ENCODE assay signal across 3 cellular contexts in the genomic region with DNA sequence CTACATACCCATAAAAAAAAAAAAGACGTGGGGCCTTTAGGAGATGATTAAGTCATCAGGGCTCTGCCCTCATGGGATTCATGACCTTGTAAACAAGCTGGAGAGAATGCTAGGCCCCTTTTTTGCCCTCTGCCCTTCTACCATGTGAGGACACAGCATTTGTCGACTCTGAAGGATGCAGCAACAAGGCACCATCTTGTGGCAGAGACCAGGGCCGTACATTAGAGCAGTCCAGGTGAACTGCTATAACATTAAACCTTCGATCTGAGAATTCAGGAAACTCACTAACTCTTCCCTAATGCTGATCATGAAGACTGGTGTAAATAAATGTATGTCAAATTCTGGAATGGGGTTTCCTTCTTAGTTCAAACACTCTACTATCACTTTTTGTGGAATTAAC.
TF ChIP-seq lines count a peak whose summit lies in the region.

No MANE protein-coding gene starts in this region.

TF ChIP-seq in GM23338, 12 proteins besides CTCF, POLR2A, EP300 and RAD21:
- TF ChIP-seq CREB1 (CRISPR knock-in tag; IDR thresholded peaks at IDR 0.05; ENCODE audit: low read depth) (no peak), NANOG (IDR thresholded peaks at IDR 0.05; ENCODE audit: borderline replicate concordance) (no peak), JUNB (IDR thresholded peaks at IDR 0.05; ENCODE audit: unreplicated experiment) (no peak), STAT1 (IDR thresholded peaks at IDR 0.05; ENCODE audit: unreplicated experiment) (no peak), EZH2 (IDR thresholded peaks at IDR 0.05; ENCODE audit: low read depth, unreplicated experiment) (no peak)
- TF ChIP-seq, protein P1, sequence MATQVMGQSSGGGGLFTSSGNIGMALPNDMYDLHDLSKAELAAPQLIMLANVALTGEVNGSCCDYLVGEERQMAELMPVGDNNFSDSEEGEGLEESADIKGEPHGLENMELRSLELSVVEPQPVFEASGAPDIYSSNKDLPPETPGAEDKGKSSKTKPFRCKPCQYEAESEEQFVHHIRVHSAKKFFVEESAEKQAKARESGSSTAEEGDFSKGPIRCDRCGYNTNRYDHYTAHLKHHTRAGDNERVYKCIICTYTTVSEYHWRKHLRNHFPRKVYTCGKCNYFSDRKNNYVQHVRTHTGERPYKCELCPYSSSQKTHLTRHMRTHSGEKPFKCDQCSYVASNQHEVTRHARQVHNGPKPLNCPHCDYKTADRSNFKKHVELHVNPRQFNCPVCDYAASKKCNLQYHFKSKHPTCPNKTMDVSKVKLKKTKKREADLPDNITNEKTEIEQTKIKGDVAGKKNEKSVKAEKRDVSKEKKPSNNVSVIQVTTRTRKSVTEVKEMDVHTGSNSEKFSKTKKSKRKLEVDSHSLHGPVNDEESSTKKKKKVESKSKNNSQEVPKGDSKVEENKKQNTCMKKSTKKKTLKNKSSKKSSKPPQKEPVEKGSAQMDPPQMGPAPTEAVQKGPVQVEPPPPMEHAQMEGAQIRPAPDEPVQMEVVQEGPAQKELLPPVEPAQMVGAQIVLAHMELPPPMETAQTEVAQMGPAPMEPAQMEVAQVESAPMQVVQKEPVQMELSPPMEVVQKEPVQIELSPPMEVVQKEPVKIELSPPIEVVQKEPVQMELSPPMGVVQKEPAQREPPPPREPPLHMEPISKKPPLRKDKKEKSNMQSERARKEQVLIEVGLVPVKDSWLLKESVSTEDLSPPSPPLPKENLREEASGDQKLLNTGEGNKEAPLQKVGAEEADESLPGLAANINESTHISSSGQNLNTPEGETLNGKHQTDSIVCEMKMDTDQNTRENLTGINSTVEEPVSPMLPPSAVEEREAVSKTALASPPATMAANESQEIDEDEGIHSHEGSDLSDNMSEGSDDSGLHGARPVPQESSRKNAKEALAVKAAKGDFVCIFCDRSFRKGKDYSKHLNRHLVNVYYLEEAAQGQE (IDR thresholded peaks at IDR 0.05; ENCODE audit: unreplicated experiment) = no peak
- TF ChIP-seq, protein P2, sequence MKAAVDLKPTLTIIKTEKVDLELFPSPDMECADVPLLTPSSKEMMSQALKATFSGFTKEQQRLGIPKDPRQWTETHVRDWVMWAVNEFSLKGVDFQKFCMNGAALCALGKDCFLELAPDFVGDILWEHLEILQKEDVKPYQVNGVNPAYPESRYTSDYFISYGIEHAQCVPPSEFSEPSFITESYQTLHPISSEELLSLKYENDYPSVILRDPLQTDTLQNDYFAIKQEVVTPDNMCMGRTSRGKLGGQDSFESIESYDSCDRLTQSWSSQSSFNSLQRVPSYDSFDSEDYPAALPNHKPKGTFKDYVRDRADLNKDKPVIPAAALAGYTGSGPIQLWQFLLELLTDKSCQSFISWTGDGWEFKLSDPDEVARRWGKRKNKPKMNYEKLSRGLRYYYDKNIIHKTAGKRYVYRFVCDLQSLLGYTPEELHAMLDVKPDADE (IDR thresholded peaks at IDR 0.05) = no peak

TF ChIP-seq in GM12878, 131 proteins besides CTCF, POLR2A, EP300 and RAD21 (continues in another document):
- TF ChIP-seq, protein P1 (IDR thresholded peaks at IDR 0.05; ENCODE audit: low read depth, low read length) = no peak
- TF ChIP-seq CBX3 (IDR thresholded peaks at IDR 0.05; ENCODE audit: borderline replicate concordance, low read depth) (no peak), CHD4 (IDR thresholded peaks at IDR 0.05) (no peak), PML (IDR thresholded peaks at IDR 0.05; ENCODE audit: low read length) (no peak), SP1 (IDR thresholded peaks at IDR 0.05; ENCODE audit: low read depth, low read length) (no peak), MYC (IDR thresholded peaks at IDR 0.05; ENCODE audit: insufficient read depth, insufficient read length, insufficient replicate concordance, low read length, severe bottlenecking) (no peak), ZNF24 (IDR thresholded peaks at IDR 0.05) (no peak), CBFB (IDR thresholded peaks at IDR 0.05; ENCODE audit: low read depth) (no peak), NRF1 (conservative IDR thresholded peaks at IDR 0.05; ENCODE audit: low read depth, low read length) (no peak), ZNF207 (IDR thresholded peaks at IDR 0.05; ENCODE audit: borderline replicate concordance) (no peak), STAT1 (conservative IDR thresholded peaks at IDR 0.05) (no peak), MTA2 (IDR thresholded peaks at IDR 0.05; ENCODE audit: low read depth) (no peak)
- TF ChIP-seq, protein P3, sequence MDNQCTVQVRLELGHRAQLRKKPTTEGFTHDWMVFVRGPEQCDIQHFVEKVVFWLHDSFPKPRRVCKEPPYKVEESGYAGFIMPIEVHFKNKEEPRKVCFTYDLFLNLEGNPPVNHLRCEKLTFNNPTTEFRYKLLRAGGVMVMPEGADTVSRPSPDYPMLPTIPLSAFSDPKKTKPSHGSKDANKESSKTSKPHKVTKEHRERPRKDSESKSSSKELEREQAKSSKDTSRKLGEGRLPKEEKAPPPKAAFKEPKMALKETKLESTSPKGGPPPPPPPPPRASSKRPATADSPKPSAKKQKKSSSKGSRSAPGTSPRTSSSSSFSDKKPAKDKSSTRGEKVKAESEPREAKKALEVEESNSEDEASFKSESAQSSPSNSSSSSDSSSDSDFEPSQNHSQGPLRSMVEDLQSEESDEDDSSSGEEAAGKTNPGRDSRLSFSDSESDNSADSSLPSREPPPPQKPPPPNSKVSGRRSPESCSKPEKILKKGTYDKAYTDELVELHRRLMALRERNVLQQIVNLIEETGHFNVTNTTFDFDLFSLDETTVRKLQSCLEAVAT (IDR thresholded peaks at IDR 0.05) = no peak
- TF ChIP-seq, protein P4, sequence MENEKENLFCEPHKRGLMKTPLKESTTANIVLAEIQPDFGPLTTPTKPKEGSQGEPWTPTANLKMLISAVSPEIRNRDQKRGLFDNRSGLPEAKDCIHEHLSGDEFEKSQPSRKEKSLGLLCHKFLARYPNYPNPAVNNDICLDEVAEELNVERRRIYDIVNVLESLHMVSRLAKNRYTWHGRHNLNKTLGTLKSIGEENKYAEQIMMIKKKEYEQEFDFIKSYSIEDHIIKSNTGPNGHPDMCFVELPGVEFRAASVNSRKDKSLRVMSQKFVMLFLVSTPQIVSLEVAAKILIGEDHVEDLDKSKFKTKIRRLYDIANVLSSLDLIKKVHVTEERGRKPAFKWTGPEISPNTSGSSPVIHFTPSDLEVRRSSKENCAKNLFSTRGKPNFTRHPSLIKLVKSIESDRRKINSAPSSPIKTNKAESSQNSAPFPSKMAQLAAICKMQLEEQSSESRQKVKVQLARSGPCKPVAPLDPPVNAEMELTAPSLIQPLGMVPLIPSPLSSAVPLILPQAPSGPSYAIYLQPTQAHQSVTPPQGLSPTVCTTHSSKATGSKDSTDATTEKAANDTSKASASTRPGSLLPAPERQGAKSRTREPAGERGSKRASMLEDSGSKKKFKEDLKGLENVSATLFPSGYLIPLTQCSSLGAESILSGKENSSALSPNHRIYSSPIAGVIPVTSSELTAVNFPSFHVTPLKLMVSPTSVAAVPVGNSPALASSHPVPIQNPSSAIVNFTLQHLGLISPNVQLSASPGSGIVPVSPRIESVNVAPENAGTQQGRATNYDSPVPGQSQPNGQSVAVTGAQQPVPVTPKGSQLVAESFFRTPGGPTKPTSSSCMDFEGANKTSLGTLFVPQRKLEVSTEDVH (IDR thresholded peaks at IDR 0.05; ENCODE audit: low read depth, partially characterized antibody) = no peak
- TF ChIP-seq, protein P5, sequence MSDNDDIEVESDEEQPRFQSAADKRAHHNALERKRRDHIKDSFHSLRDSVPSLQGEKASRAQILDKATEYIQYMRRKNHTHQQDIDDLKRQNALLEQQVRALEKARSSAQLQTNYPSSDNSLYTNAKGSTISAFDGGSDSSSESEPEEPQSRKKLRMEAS (IDR thresholded peaks at IDR 0.05; ENCODE audit: low read depth, low read length) = no peak

TF ChIP-seq in HepG2, 621 proteins besides CTCF, POLR2A, EP300 and RAD21:
- peak; percentile 56 for TF ChIP-seq STAG1 (CRISPR knock-in tag; IDR thresholded peaks at IDR 0.05)
- TF ChIP-seq TEAD3 (CRISPR knock-in tag; optimal IDR thresholded peaks at IDR 0.05; ENCODE audit: borderline replicate concordance) = no peak
- TF ChIP-seq SALL1 (CRISPR knock-in tag; IDR thresholded peaks at IDR 0.05) = no peak
- no peak for TF ChIP-seq ZNF543 (CRISPR knock-in tag; IDR thresholded peaks at IDR 0.05)
- peak; percentile 41; the same call in 1 of the 2 replicates for TF ChIP-seq SMC3 (IDR thresholded peaks at IDR 0.05; ENCODE audit: low read length)
- TF ChIP-seq ZFP37 (CRISPR knock-in tag; IDR thresholded peaks at IDR 0.05; ENCODE audit: borderline replicate concordance) = no peak
- no peak for TF ChIP-seq ZNF598 (CRISPR knock-in tag; IDR thresholded peaks at IDR 0.05; ENCODE audit: borderline replicate concordance)
- TF ChIP-seq ZNF205 (CRISPR knock-in tag; IDR thresholded peaks at IDR 0.05) = no peak
- TF ChIP-seq FOXA3 (CRISPR knock-in tag; IDR thresholded peaks at IDR 0.05) = peak; percentile 21; the same call in 1 of the 2 replicates
- TF ChIP-seq ZNF724P (CRISPR knock-in tag; IDR thresholded peaks at IDR 0.05; ENCODE audit: borderline replicate concordance) = no peak
- TF ChIP-seq ZNF326 (CRISPR knock-in tag; IDR thresholded peaks at IDR 0.05; ENCODE audit: borderline replicate concordance) = no peak
- no peak for TF ChIP-seq HMG20A (CRISPR knock-in tag; IDR thresholded peaks at IDR 0.05; ENCODE audit: borderline replicate concordance)
- TF ChIP-seq TP53 (CRISPR knock-in tag; conservative IDR thresholded peaks at IDR 0.05) = no peak
- TF ChIP-seq FOXJ3 (CRISPR knock-in tag; IDR thresholded peaks at IDR 0.05; ENCODE audit: borderline replicate concordance) = no peak
- TF ChIP-seq NR2F6 (IDR thresholded peaks at IDR 0.05) = no peak
- no peak for TF ChIP-seq NR2F6 (CRISPR knock-in tag; IDR thresholded peaks at IDR 0.05)
